ENCODE assay signal across 18 cellular contexts in the genomic region with DNA sequence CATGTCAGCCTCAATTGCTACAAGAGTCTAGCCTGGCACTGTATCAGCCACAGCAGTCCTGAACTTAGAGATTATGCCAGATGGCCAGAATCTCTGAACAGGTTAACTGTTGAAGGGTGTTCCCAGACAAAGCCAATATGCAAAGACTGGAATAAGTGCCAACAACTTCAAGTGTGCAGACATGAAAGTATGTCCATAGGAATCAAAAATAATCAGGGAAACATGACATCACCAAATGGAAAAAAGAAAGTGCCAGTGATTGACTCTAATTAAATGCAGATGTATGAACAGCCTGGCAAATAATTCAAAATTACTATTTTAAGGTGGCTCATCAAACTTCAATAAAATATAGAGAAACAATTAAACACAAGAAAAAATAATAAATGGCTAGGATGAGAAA.
DNase-seq lines count a peak whose midpoint lies in the region; ATAC-seq and TF ChIP-seq lines count a peak whose summit lies in the region.
"Had no signal": no experiment of that assay in that cellular context is flagged by ENCODE, and none has a peak within 500 bp of the region (broad histone marks: within the 10 kb centered on the region; RNA-seq: fewer than 3 reads in every experiment).

No MANE protein-coding gene starts in this region.

- no peaks in the 10 kb centered on the region for H3K79me1 ChIP-seq in H9 (ENCODE audit: insufficient read depth, low read depth, low read length, poor library complexity, severe bottlenecking)

- H2BK20ac ChIP-seq in H9 (ENCODE audit: low read depth, low read length, poor library complexity, severe bottlenecking), result no peak overlapping the region

- no peak overlapping the region for H2AFZ ChIP-seq in H9 (ENCODE audit: low read length)

- H3T11ph ChIP-seq in H9 (ENCODE audit: low read length), result no peak overlapping the region

- no peak overlapping the region for H3K27ac Mint-ChIP-seq in H9
- H3K27ac Mint-ChIP-seq in endothelial cell (ENCODE audit: unreplicated experiment), result no peak overlapping the region
- H3K27ac Mint-ChIP-seq: B cell; CD4-positive, alpha-beta T cell had no signal

- no peak overlapping the region for H4K91ac ChIP-seq in H9 (ENCODE audit: insufficient read length, low read depth, low read length)

- no peaks in the 10 kb centered on the region for H3K36me3 ChIP-seq in adipocyte (ENCODE audit: control insufficient read depth, insufficient read depth, low read length, severe bottlenecking)
- H3K36me3 ChIP-seq in heart right ventricle, result no peaks in the 10 kb centered on the region

- no peaks in the 10 kb centered on the region for H3K27me3 Mint-ChIP-seq in H9 (ENCODE audit: low read depth)
- H3K27me3 Mint-ChIP-seq in endothelial cell (ENCODE audit: unreplicated experiment), result no peaks in the 10 kb centered on the region
- H3K27me3 Mint-ChIP-seq: CD4-positive, alpha-beta T cell had no signal

- no peak overlapping the region for H3K23ac ChIP-seq in H9 (ENCODE audit: insufficient read length, low read depth, low read length)

- no peak overlapping the region for H2AK5ac ChIP-seq in H9 (ENCODE audit: insufficient read length, low read length)

- no peak overlapping the region for H4K8ac ChIP-seq in H9 (replicated peaks; ENCODE audit: insufficient read length, low read depth, low read length)

- H3K9me3 Mint-ChIP-seq in H9 (no peaks in the 10 kb centered on the region), endothelial cell (ENCODE audit: unreplicated experiment) (no peaks in the 10 kb centered on the region)

- H3K14ac ChIP-seq in H9 (ENCODE audit: insufficient read depth, low read length), result no peak overlapping the region

- no peak overlapping the region for H2BK120ac ChIP-seq in H9 (ENCODE audit: low read depth, low read length, poor library complexity, severe bottlenecking)

- no peaks in the 10 kb centered on the region for H3K4me1 ChIP-seq in H9 (ENCODE audit: insufficient read depth, low read length)
- H3K4me1 ChIP-seq in adipocyte (ENCODE audit: control insufficient read depth, insufficient read depth, low read length), result no peaks in the 10 kb centered on the region
- no peaks in the 10 kb centered on the region for H3K4me1 ChIP-seq in heart right ventricle

- no peak overlapping the region for H3K4me2 ChIP-seq in H9 (ENCODE audit: insufficient read depth, insufficient read length, low read length)

- H3K56ac ChIP-seq in H9 (ENCODE audit: insufficient read length, low read depth, low read length), result no peak overlapping the region

- no peaks in the 10 kb centered on the region for H3K4me1 Mint-ChIP-seq in H9
- H3K4me1 Mint-ChIP-seq in endothelial cell (ENCODE audit: unreplicated experiment), result no peaks in the 10 kb centered on the region
- H3K4me1 Mint-ChIP-seq: B cell had no signal

- no peak overlapping the region for H4K5ac ChIP-seq in H9 (ENCODE audit: insufficient read length, low read depth, low read length)

- no peak overlapping the region for H3K4me3 ChIP-seq in adipocyte (ENCODE audit: low read length)
- H3K4me3 ChIP-seq in heart right ventricle, result no peak overlapping the region

- H3K9me3 ChIP-seq in H9 (ENCODE audit: control insufficient read depth, low read depth, low read length) (no peaks in the 10 kb centered on the region), adipocyte (ENCODE audit: control insufficient read depth, low read length) (no peaks in the 10 kb centered on the region), heart right ventricle (peaks cover 0 to 16% (median 0%) of the 10 kb centered on the region in 11 donors)

- TF ChIP-seq CTCF in H9 (conservative IDR thresholded peaks at IDR 0.05) (no peak), heart right ventricle (IDR thresholded peaks at IDR 0.05) (no peak), endothelial cell (IDR thresholded peaks at IDR 0.05; ENCODE audit: unreplicated experiment) (no peak)

- intact Hi-C loops in heart right ventricle (cut with DNase I), result no loop called here

- H2BK15ac ChIP-seq in H9 (ENCODE audit: low read depth, low read length), result no peak overlapping the region

- ATAC-seq in heart right ventricle, result no peak
- ATAC-seq: HCT116 had no signal

- no peak overlapping the region for H2BK12ac ChIP-seq in H9 (ENCODE audit: insufficient read length, low read depth, low read length)

- no peaks in the 10 kb centered on the region for H3K79me2 ChIP-seq in H9 (ENCODE audit: insufficient read depth, low read length)

- H3K9ac ChIP-seq in H9 (ENCODE audit: extremely low read depth, insufficient read length, low read length), result no peak overlapping the region
- no peak overlapping the region for H3K9ac ChIP-seq in adipocyte (ENCODE audit: low read length)

- no peak overlapping the region for H2BK5ac ChIP-seq in H9 (ENCODE audit: insufficient read length, low read length)

- H4K20me1 ChIP-seq in H9 (ENCODE audit: control insufficient read depth, insufficient read depth, insufficient read length), result no peaks in the 10 kb centered on the region

- peak overlapping the region; percentile 38 for H3K18ac ChIP-seq in H9 (ENCODE audit: insufficient read length, low read depth, low read length)

- H3K23me2 ChIP-seq in H9 (ENCODE audit: insufficient read length, low read depth, low read length, poor library complexity, severe bottlenecking), result no peaks in the 10 kb centered on the region

- H3K4ac ChIP-seq in H9 (ENCODE audit: low read depth, low read length), result no peak overlapping the region

- H3K27me3 ChIP-seq in H9 (ENCODE audit: insufficient read depth, low read length) (no peaks in the 10 kb centered on the region), adipocyte (replicated peaks; ENCODE audit: control insufficient read depth, insufficient read depth, low read length) (no peaks in the 10 kb centered on the region), heart right ventricle (no peaks in the 10 kb centered on the region)

- H3K36me3 Mint-ChIP-seq in H9 (ENCODE audit: insufficient read depth in 1 of 3, low read depth in 3 of 3), result no peaks in the 10 kb centered on the region
- H3K36me3 Mint-ChIP-seq in endothelial cell (ENCODE audit: low read depth, unreplicated experiment), result no peaks in the 10 kb centered on the region

- H3K27ac ChIP-seq in H9 (ENCODE audit: insufficient read length, low read depth, low read length) (no peak overlapping the region), heart right ventricle (no peak overlapping the region)
- H3K27ac ChIP-seq: HL-60 had no signal

- no peak overlapping the region for H3K4me3 Mint-ChIP-seq in H9
- no peak overlapping the region for H3K4me3 Mint-ChIP-seq in endothelial cell (ENCODE audit: unreplicated experiment)
- H3K4me3 Mint-ChIP-seq: B cell; CD4-positive, alpha-beta T cell had no signal

- DNase-seq in NCI-H2171 treated with DMSO at 0.1 percent for 48 hours (lab: John Stamatoyannopoulos, UW) (peak; percentile 26), NCI-H2171 (lab: John Stamatoyannopoulos, UW) (no peak), H9 (no peak), adipocyte (ENCODE audit: low read depth) (peak; percentile 11), heart right ventricle (no peak), endothelial cell (ENCODE audit: low spot score) (no peak), NCI-H1436 (lab: John Stamatoyannopoulos, UW) (no peak)
- DNase-seq: 8988T; C1 segment of cervical spinal cord; Calu3; CD4-positive, alpha-beta T cell; DMS153; DMS79 treated with DMSO at 0.1 percent for 48 hours; GDM1; KBM-7 had no signal

Comparison
In these comparisons a context has a peak if more than half of its experiments do, and no peak if none do; other contexts are left out.
1. DNase-seq: peak in NCI-H2171 treated with DMSO at 0.1 percent for 48 hours (single experiment) and adipocyte (single experiment); none in NCI-H2171 (single experiment), H9 (single experiment), heart right ventricle (0 of 2), endothelial cell (single experiment) and NCI-H1436 (single experiment).